ENCODE assay signal across 8 cellular contexts in the genomic region with DNA sequence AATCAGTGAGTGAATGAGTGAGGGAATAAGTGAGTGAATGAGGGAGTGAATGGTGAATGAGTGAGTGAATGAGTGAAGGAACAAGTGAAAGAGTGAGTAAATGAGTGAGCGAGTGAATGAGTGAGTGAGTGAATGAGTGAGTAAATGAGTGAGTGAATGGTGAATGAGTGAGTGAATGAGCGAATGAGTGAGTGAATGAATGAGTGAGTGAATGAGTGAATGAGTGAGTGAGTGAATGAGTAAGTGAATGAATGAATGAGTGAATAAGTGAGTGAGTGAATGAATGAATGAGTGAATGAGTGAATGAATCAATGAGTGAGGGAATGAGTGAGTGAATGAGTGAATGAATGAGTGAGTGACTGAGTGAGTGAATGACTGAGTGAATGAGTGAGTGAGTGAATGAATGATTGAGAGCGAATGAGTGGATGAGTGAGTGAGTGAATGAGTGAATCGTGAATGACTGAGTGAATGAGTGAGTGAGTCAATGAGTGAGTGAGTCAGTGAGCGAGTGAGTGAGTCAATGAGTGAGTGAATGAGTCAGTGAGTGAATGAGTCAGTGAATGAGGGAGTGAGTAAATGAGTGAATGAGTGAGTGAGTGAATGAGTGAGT.
DNase-seq lines count a peak whose midpoint lies in the region; ATAC-seq, FAIRE-seq and TF ChIP-seq lines count a peak whose summit lies in the region.
"Not testable (repeated sequence)": the region's sequence is repeated elsewhere in the genome, so short reads cannot be mapped to it uniquely, and the experiment has no call there.

No MANE protein-coding gene starts in this region.

- not testable (repeated sequence) for H3K9me3 Mint-ChIP-seq in activated CD4-positive, alpha-beta memory T cell treated with anti-CD3 and anti-CD28 coated beads for 36 hours

- POLR2A ChIA-PET in activated CD4-positive, alpha-beta memory T cell treated with anti-CD3 and anti-CD28 coated beads for 36 hours (lab: Charles Lee): not testable (repeated sequence)
- POLR2A ChIA-PET in K562 (lab: Yijun Ruan, JAX): interaction anchor here (0.6 kb wide), 1 partner anchor 17 kb away, joined by 3 read pairs; no protein-coding TSS in a partner anchor

- not testable (repeated sequence) for H3K27ac Mint-ChIP-seq in activated CD4-positive, alpha-beta memory T cell treated with anti-CD3 and anti-CD28 coated beads for 36 hours

- H3K4me1 Mint-ChIP-seq in activated CD4-positive, alpha-beta memory T cell treated with anti-CD3 and anti-CD28 coated beads for 36 hours (ENCODE audit: low read depth): not testable (repeated sequence)

- not testable (repeated sequence) for H3K4me3 Mint-ChIP-seq in activated CD4-positive, alpha-beta memory T cell treated with anti-CD3 and anti-CD28 coated beads for 36 hours

- not testable (repeated sequence) for TF ChIP-seq POLR2A in K562 (conservative IDR thresholded peaks at IDR 0.05)

- not testable (repeated sequence) for H3K79me2 ChIP-seq in K562 (ENCODE audit: control insufficient read depth, insufficient read depth, low read length)

- H3K9ac ChIP-seq in NT2/D1 (ENCODE audit: insufficient read length, low read depth); K562 (ENCODE audit: insufficient read depth in 1 of 2, low read depth in 2 of 2, low read length in 2 of 2): not testable (repeated sequence)

- WGBS in K562 (ENCODE audit: insufficient coverage, low coverage, missing lambda C conversion rate): 40% methylated on average over 5 of the region's 5 CpGs

- ATAC-seq in K562, foreskin keratinocyte: not testable (repeated sequence)
- ATAC-seq in stimulated activated naive CD8-positive, alpha-beta T cell treated with anti-CD3 and anti-CD28 coated beads, Interleukin-15, Interleukin-2, amounts not matched to agents 100 U/mL and 50 U/mL, for 24 hours: peak; percentile 65

- not testable (repeated sequence) for H3K4me2 ChIP-seq in K562 (ENCODE audit: insufficient read depth, low read length)

- H3K36me3 ChIP-seq in NT2/D1 (ENCODE audit: insufficient read depth, insufficient read length, low read length); K562 (ENCODE audit: control insufficient read depth, insufficient read depth, low read length): not testable (repeated sequence)

- DNase-seq in A172 (ENCODE audit: low spot score) (peak; percentile 61), HCEC 1CT (peak; percentile 7), foreskin keratinocyte (peak; percentile 43 to 54), myocyte (ENCODE audit: low read depth) (peak; percentile 26)
- not testable (repeated sequence) for DNase-seq in NT2/D1 (ENCODE audit: low read depth, low spot score); K562 (ENCODE audit: extremely low read depth in 1 of 4, low spot score in 3 of 4); stimulated activated naive CD8-positive, alpha-beta T cell treated with anti-CD3 and anti-CD28 coated beads, Interleukin-15, Interleukin-2, amounts not matched to agents 100 U/mL and 50 U/mL, for 24 hours
- peak; percentile 29 for DNase-seq in activated CD4-positive, alpha-beta memory T cell treated with anti-CD3 and anti-CD28 coated beads for 36 hours

- BruUV-seq in K562 (replicated peaks; lab: Mats Ljungman, UMichigan): not testable (repeated sequence)

- peak overlapping the region; percentile 4 for H3K4me3 ChIP-seq in NT2/D1 (ENCODE audit: insufficient read length, low read depth)
- not testable (repeated sequence) for H3K4me3 ChIP-seq in K562

- H3K4me1 ChIP-seq in NT2/D1 (ENCODE audit: insufficient read depth, insufficient read length); K562 (replicated peaks in 1 of 2; ENCODE audit: control insufficient read depth in 2 of 2, insufficient read depth in 2 of 2, low read length in 2 of 2): not testable (repeated sequence)
- peaks cover 22% of the 10 kb centered on the region for H3K4me1 ChIP-seq in foreskin keratinocyte

- in situ Hi-C loops in K562 (cut with MboI): not testable (repeated sequence)

- not testable (repeated sequence) for TF ChIP-seq EP300 in K562 (IDR thresholded peaks at IDR 0.05; ENCODE audit: low read length)

- H3K27me3 Mint-ChIP-seq in activated CD4-positive, alpha-beta memory T cell treated with anti-CD3 and anti-CD28 coated beads for 36 hours: not testable (repeated sequence)

- CTCF ChIA-PET in activated CD4-positive, alpha-beta memory T cell treated with anti-CD3 and anti-CD28 coated beads for 36 hours (lab: Charles Lee); K562 (lab: Yijun Ruan, JAX; ENCODE audit: low intra/inter-chr PET ratio): not testable (repeated sequence)

- intact Hi-C loops in activated CD4-positive, alpha-beta memory T cell treated with anti-CD3 and anti-CD28 coated beads for 36 hours (cut with micrococcal nuclease); K562 (cut with micrococcal nuclease): not testable (repeated sequence)

- H4K20me1 ChIP-seq in K562 (replicated peaks; ENCODE audit: control insufficient read depth, insufficient read depth, low read length): not testable (repeated sequence)

- H2AFZ ChIP-seq in K562 (ENCODE audit: low read depth, low read length): not testable (repeated sequence)

- H3K9me3 ChIP-seq in NT2/D1 (ENCODE audit: insufficient read depth, low read length); K562 (replicated peaks; ENCODE audit: control insufficient read depth, insufficient read depth, low read depth, low read length): not testable (repeated sequence)

- TF ChIP-seq RAD21 in K562 (CRISPR knock-in tag; conservative IDR thresholded peaks at IDR 0.05 in 1 of 2, IDR thresholded peaks at IDR 0.05 in 1 of 2): not testable (repeated sequence)

- H3K27ac ChIP-seq in K562 (ENCODE audit: extremely low read depth, low read depth, low read length): not testable (repeated sequence)
- peak overlapping the region; percentile 93 for H3K27ac ChIP-seq in foreskin keratinocyte

- not testable (repeated sequence) for FAIRE-seq in K562 (lab: Jason Lieb, UNC)

- TF ChIP-seq CTCF in K562 (IDR thresholded peaks at IDR 0.05 in 2 of 3, conservative IDR thresholded peaks at IDR 0.05 in 1 of 3; ENCODE audit: insufficient read depth in 2 of 3, low read depth in 1 of 3, low read length in 3 of 3); foreskin keratinocyte (conservative IDR thresholded peaks at IDR 0.05): not testable (repeated sequence)

- H3K27me3 ChIP-seq in NT2/D1 (ENCODE audit: insufficient read depth, insufficient read length); K562 (ENCODE audit: control insufficient read depth in 2 of 2, insufficient read depth in 2 of 2, low read length in 2 of 2); foreskin keratinocyte: not testable (repeated sequence)

- not testable (repeated sequence) for H3K36me3 Mint-ChIP-seq in activated CD4-positive, alpha-beta memory T cell treated with anti-CD3 and anti-CD28 coated beads for 36 hours

- not testable (repeated sequence) for H3K9me1 ChIP-seq in K562 (ENCODE audit: control insufficient read depth, insufficient read depth, low read length)

TF ChIP-seq in K562, 482 proteins besides CTCF, POLR2A, EP300 and RAD21 (continues in another document):
- TF ChIP-seq ATF3 (IDR thresholded peaks at IDR 0.05) (peak; percentile 95), MTA1 (IDR thresholded peaks at IDR 0.05; ENCODE audit: borderline replicate concordance) (peak; percentile 43; the same call in 1 of the 2 replicates), DPF2 (IDR thresholded peaks at IDR 0.05) (peak; percentile 81), ASH1L (IDR thresholded peaks at IDR 0.05; ENCODE audit: borderline replicate concordance, low read depth, partially characterized antibody) (peak; percentile 52), HDAC2 (IDR thresholded peaks at IDR 0.05) (peak; percentile 76), ARID1B (IDR thresholded peaks at IDR 0.05) (peak; percentile 66), PHF20 (IDR thresholded peaks at IDR 0.05; ENCODE audit: partially characterized antibody) (peak; percentile 70), DNMT1 (IDR thresholded peaks at IDR 0.05) (0 out of 2 replicates have a peak, but pooled peaks have one; percentile 64), LARP7 (IDR thresholded peaks at IDR 0.05) (0 out of 2 replicates have a peak, but pooled peaks have one; percentile 69), SMARCA5 (IDR thresholded peaks at IDR 0.05) (peak; percentile 91; the same call in 1 of the 2 replicates), CBFA2T2 (conservative IDR thresholded peaks at IDR 0.05) (0 out of 2 replicates have a peak, but pooled peaks have one; percentile 2), TRIM24 (IDR thresholded peaks at IDR 0.05) (peak; percentile 98 to 99), TAL1 (IDR thresholded peaks at IDR 0.05) (peak; percentile 40; the same call in 1 of the 2 replicates), FOXK2 (conservative IDR thresholded peaks at IDR 0.05 in 1 of 2, IDR thresholded peaks at IDR 0.05 in 1 of 2; ENCODE audit: low read depth in 2 of 2) (peak in 1 of 2 experiments; percentile 49; a peak in 1 of 4 replicates)
- TF ChIP-seq ATF3 (CRISPR knock-in tag; conservative IDR thresholded peaks at IDR 0.05): not testable (repeated sequence)
- TF ChIP-seq, protein P1, sequence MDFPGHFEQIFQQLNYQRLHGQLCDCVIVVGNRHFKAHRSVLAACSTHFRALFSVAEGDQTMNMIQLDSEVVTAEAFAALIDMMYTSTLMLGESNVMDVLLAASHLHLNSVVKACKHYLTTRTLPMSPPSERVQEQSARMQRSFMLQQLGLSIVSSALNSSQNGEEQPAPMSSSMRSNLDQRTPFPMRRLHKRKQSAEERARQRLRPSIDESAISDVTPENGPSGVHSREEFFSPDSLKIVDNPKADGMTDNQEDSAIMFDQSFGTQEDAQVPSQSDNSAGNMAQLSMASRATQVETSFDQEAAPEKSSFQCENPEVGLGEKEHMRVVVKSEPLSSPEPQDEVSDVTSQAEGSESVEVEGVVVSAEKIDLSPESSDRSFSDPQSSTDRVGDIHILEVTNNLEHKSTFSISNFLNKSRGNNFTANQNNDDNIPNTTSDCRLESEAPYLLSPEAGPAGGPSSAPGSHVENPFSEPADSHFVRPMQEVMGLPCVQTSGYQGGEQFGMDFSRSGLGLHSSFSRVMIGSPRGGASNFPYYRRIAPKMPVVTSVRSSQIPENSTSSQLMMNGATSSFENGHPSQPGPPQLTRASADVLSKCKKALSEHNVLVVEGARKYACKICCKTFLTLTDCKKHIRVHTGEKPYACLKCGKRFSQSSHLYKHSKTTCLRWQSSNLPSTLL (IDR thresholded peaks at IDR 0.05): 0 out of 2 replicates have a peak, but pooled peaks have one; percentile 30
